ENCODE assay signal across 17 cellular contexts in the genomic region with DNA sequence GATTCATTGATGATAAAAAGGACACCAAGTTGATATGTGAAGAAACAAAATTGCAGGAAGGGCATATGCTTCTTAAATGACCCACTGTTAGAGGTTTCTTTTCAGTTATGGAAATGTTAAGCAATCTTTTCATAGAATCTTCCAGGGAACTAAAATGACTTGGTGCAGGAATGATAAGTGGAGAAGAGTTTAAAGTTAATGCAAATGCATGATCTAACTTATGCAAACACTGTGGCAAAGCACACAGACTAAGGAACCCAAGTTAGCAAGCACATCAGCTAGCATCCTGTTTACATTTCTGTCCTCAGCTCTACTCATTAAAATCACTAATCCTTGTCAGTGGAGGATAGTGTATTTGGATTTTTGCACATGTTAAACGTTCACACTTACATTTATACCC. TPM values are rescaled to one million over a fixed set of nuclear protein-coding genes. Genes with fewer than 3 reads are reported as not detected.
DNase-seq lines count a peak whose midpoint lies in the region; ATAC-seq and TF ChIP-seq lines count a peak whose summit lies in the region.
"Had no signal": no experiment of that assay in that cellular context is flagged by ENCODE, and none has a peak within 500 bp of the region (broad histone marks: within the 10 kb centered on the region; RNA-seq: fewer than 3 reads in every experiment).

No MANE protein-coding gene starts in this region.

- H3K27ac Mint-ChIP-seq in activated CD4-positive, alpha-beta memory T cell treated with anti-CD3 and anti-CD28 coated beads, Interleukin-2, amount 10 ng/mL, durations not matched to agents 7 days and 5 days = peak overlapping the region; percentile 56
- H3K27ac Mint-ChIP-seq in activated CD4-positive, alpha-beta memory T cell treated with anti-CD3 and anti-CD28 coated beads for 36 hours = no peak overlapping the region
- H3K27ac Mint-ChIP-seq in GM23338 = no peak overlapping the region
- no peak overlapping the region for H3K27ac Mint-ChIP-seq in Caco-2 (ENCODE audit: unreplicated experiment)
- H3K27ac Mint-ChIP-seq: activated naive CD4-positive, alpha-beta T cell treated with anti-CD3 and anti-CD28 coated beads, Interleukin-2, amount 50 U/mL, for 24 hours; stimulated activated naive B cell treated with anti-CD40 and anti-IgM and Interleukin-4, amounts not matched to agents 10 μg/mL and 1 μg/mL and 100 μg/mL, for 72 hours had no signal

- CTCF ChIA-PET in activated CD4-positive, alpha-beta memory T cell treated with anti-CD3 and anti-CD28 coated beads, Interleukin-2, amount 10 ng/mL, durations not matched to agents 7 days and 5 days (lab: Charles Lee) = interaction anchor here (0.6 to 1.5 kb wide), 5 partner anchors 11 to 85 kb away, joined by 3 to 8 read pairs (median 5); no protein-coding TSS in a partner anchor
- CTCF ChIA-PET in activated CD4-positive, alpha-beta memory T cell treated with anti-CD3 and anti-CD28 coated beads for 36 hours (lab: Charles Lee) = no interaction called here
- CTCF ChIA-PET in Caco-2 (lab: Charles Lee) = no interaction called here

- no peak for ATAC-seq in GM23338
- ATAC-seq: left lobe of liver; stimulated activated naive B cell treated with anti-CD40 and anti-IgM and Interleukin-4, amounts not matched to agents 10 μg/mL and 1 μg/mL and 100 μg/mL, for 72 hours had no signal

- TF ChIP-seq CTCF in GM23338 (conservative IDR thresholded peaks at IDR 0.05; ENCODE audit: low read depth in 2 of 2) (no peak), smooth muscle cell (IDR thresholded peaks at IDR 0.05; ENCODE audit: borderline replicate concordance, insufficient read depth, poor library complexity, severe bottlenecking) (no peak), Caco-2 (IDR thresholded peaks at IDR 0.05; ENCODE audit: insufficient read depth in 1 of 2, low read depth in 1 of 2, low read length in 1 of 2, severe bottlenecking in 1 of 2, unreplicated experiment in 1 of 2) (no peak)

- no peak overlapping the region for H3K23ac ChIP-seq in neuronal stem cell (ENCODE audit: low read depth, low read length, poor library complexity)

- no peak overlapping the region for H3K4me3 ChIP-seq in GM23338
- no peak overlapping the region for H3K4me3 ChIP-seq in smooth muscle cell
- H3K4me3 ChIP-seq in Caco-2 (ENCODE audit: low read depth, low read length) = no peak overlapping the region
- no peak overlapping the region for H3K4me3 ChIP-seq in neuronal stem cell (ENCODE audit: low read length in 2 of 2)

- no peaks in the 10 kb centered on the region for H3K36me3 ChIP-seq in GM23338 (ENCODE audit: insufficient read depth)
- H3K36me3 ChIP-seq in smooth muscle cell (ENCODE audit: low read depth) = no peaks in the 10 kb centered on the region
- H3K36me3 ChIP-seq in Caco-2 (ENCODE audit: control insufficient read depth, insufficient read depth, low read length) = no peaks in the 10 kb centered on the region; the same call in 1 of the 2 replicates
- H3K36me3 ChIP-seq in neuronal stem cell (replicated peaks in 1 of 2; ENCODE audit: control insufficient read depth in 2 of 2, insufficient read depth in 2 of 2, low read length in 2 of 2) = no peaks in the 10 kb centered on the region

- no peak overlapping the region for H3K14ac ChIP-seq in neuronal stem cell (ENCODE audit: low read length)

- no peak overlapping the region; the same call in 1 of the 2 replicates for H2AFZ ChIP-seq in GM23338
- no peak overlapping the region for H2AFZ ChIP-seq in smooth muscle cell (ENCODE audit: low read depth)
- H2AFZ ChIP-seq in neuronal stem cell (ENCODE audit: low read length) = no peak overlapping the region

- H3K9me3 ChIP-seq in smooth muscle cell (replicated peaks; ENCODE audit: low read depth) (no peaks in the 10 kb centered on the region), Caco-2 (no peaks in the 10 kb centered on the region), neuronal stem cell (replicated peaks in 1 of 2; ENCODE audit: control insufficient read depth in 2 of 2, insufficient read depth in 1 of 2, low read depth in 1 of 2, low read length in 2 of 2) (no peaks in the 10 kb centered on the region)

- no peaks in the 10 kb centered on the region for H3K36me3 Mint-ChIP-seq in activated CD4-positive, alpha-beta memory T cell treated with anti-CD3 and anti-CD28 coated beads, Interleukin-2, amount 10 ng/mL, durations not matched to agents 7 days and 5 days (ENCODE audit: low read depth)
- no peaks in the 10 kb centered on the region for H3K36me3 Mint-ChIP-seq in activated CD4-positive, alpha-beta memory T cell treated with anti-CD3 and anti-CD28 coated beads for 36 hours
- H3K36me3 Mint-ChIP-seq in GM23338 (ENCODE audit: low read depth) (no peaks in the 10 kb centered on the region; the same call in 2 of the 3 replicates), Caco-2 (ENCODE audit: insufficient read depth, unreplicated experiment) (no peaks in the 10 kb centered on the region)
- H3K36me3 Mint-ChIP-seq: activated naive CD4-positive, alpha-beta T cell treated with anti-CD3 and anti-CD28 coated beads, Interleukin-2, amount 50 U/mL, for 24 hours; stimulated activated naive B cell treated with anti-CD40 and anti-IgM and Interleukin-4, amounts not matched to agents 10 μg/mL and 1 μg/mL and 100 μg/mL, for 72 hours had no signal

- H2AK5ac ChIP-seq in neuronal stem cell (ENCODE audit: low read depth, low read length) = no peak overlapping the region

- DNase-seq in activated CD4-positive, alpha-beta memory T cell treated with anti-CD3 and anti-CD28 coated beads, Interleukin-2, amount 10 ng/mL, durations not matched to agents 7 days and 5 days = no peak
- DNase-seq in activated CD4-positive, alpha-beta memory T cell treated with anti-CD3 and anti-CD28 coated beads for 36 hours = no peak
- DNase-seq in GM23338 (ENCODE audit: low spot score) = no peak
- peak; percentile 73 for DNase-seq in NCI-H526 treated with DMSO at 0.1 percent for 48 hours (lab: John Stamatoyannopoulos, UW)
- DNase-seq in smooth muscle cell (lab: John Stamatoyannopoulos, UW; ENCODE audit: unreplicated experiment) = no peak
- no peak for DNase-seq in NCI-H2196 treated with DMSO at 0.1 percent for 48 hours (lab: John Stamatoyannopoulos, UW; ENCODE audit: unreplicated experiment)
- DNase-seq in Caco-2 = no peak
- DNase-seq in neuronal stem cell (ENCODE audit: low spot score) = no peak
- DNase-seq: activated CD4-positive, alpha-beta T cell treated with anti-CD3 and anti-CD28 coated beads, Interleukin-2, amount 50 U/mL, for 1 hour; occipital lobe; stimulated activated naive B cell treated with anti-CD40 and anti-IgM and Interleukin-4, amounts not matched to agents 10 μg/mL and 1 μg/mL and 100 μg/mL, for 72 hours had no signal

- H3K79me1 ChIP-seq in neuronal stem cell (ENCODE audit: low read depth, low read length) = no peaks in the 10 kb centered on the region

- no peak overlapping the region for H3K4me3 Mint-ChIP-seq in activated CD4-positive, alpha-beta memory T cell treated with anti-CD3 and anti-CD28 coated beads, Interleukin-2, amount 10 ng/mL, durations not matched to agents 7 days and 5 days
- H3K4me3 Mint-ChIP-seq in activated CD4-positive, alpha-beta memory T cell treated with anti-CD3 and anti-CD28 coated beads for 36 hours = no peak overlapping the region
- H3K4me3 Mint-ChIP-seq in GM23338 (no peak overlapping the region; the same call in 2 of the 3 replicates), Caco-2 (ENCODE audit: unreplicated experiment) (no peak overlapping the region)
- H3K4me3 Mint-ChIP-seq: activated naive CD4-positive, alpha-beta T cell treated with anti-CD3 and anti-CD28 coated beads, Interleukin-2, amount 50 U/mL, for 24 hours; stimulated activated naive B cell treated with anti-CD40 and anti-IgM and Interleukin-4, amounts not matched to agents 10 μg/mL and 1 μg/mL and 100 μg/mL, for 72 hours had no signal

- H3K4me2 ChIP-seq in GM23338 = no peak overlapping the region; the same call in 1 of the 2 replicates
- peak overlapping the region; percentile 8 for H3K4me2 ChIP-seq in smooth muscle cell
- H3K4me2 ChIP-seq in neuronal stem cell (ENCODE audit: insufficient read depth, low read length, poor library complexity, severe bottlenecking) = no peak overlapping the region

- no peak overlapping the region for H3K4ac ChIP-seq in neuronal stem cell (ENCODE audit: low read length)

- H3K79me2 ChIP-seq in GM23338 (replicated peaks; ENCODE audit: insufficient read depth) (no peaks in the 10 kb centered on the region), smooth muscle cell (ENCODE audit: low read depth) (no peaks in the 10 kb centered on the region)

- intact Hi-C loops in activated CD4-positive, alpha-beta memory T cell treated with anti-CD3 and anti-CD28 coated beads for 36 hours (cut with micrococcal nuclease) = no loop called here
- intact Hi-C loops in Caco-2 (cut with micrococcal nuclease; ENCODE audit: unreplicated experiment) = no loop called here

- H2BK15ac ChIP-seq in neuronal stem cell (ENCODE audit: low read length) = no peak overlapping the region

- peaks cover 24% of the 10 kb centered on the region for H3K4me1 ChIP-seq in GM23338 (ENCODE audit: insufficient read depth)
- no peaks in the 10 kb centered on the region for H3K4me1 ChIP-seq in smooth muscle cell (ENCODE audit: low read depth)
- H3K4me1 ChIP-seq in Caco-2 = no peaks in the 10 kb centered on the region
- H3K4me1 ChIP-seq in neuronal stem cell (ENCODE audit: control insufficient read depth in 2 of 2, insufficient read depth in 1 of 2, low read depth in 1 of 2, low read length in 2 of 2) = peaks cover 7 to 12% of the 10 kb centered on the region in 2 donors

- peak overlapping the region; percentile 8; the same call in 1 of the 2 replicates for H3K27ac ChIP-seq in GM23338 (ENCODE audit: low read depth)
- no peak overlapping the region for H3K27ac ChIP-seq in smooth muscle cell (ENCODE audit: low read depth)
- no peak overlapping the region for H3K27ac ChIP-seq in neuronal stem cell (replicated peaks; ENCODE audit: low read length)

- H3K9ac ChIP-seq in smooth muscle cell (ENCODE audit: low read depth) (no peak overlapping the region), neuronal stem cell (ENCODE audit: low read depth, low read length, poor library complexity) (no peak overlapping the region)

- peaks cover 13% of the 10 kb centered on the region for H3K4me1 Mint-ChIP-seq in activated CD4-positive, alpha-beta memory T cell treated with anti-CD3 and anti-CD28 coated beads, Interleukin-2, amount 10 ng/mL, durations not matched to agents 7 days and 5 days
- peaks cover 8% of the 10 kb centered on the region for H3K4me1 Mint-ChIP-seq in activated CD4-positive, alpha-beta memory T cell treated with anti-CD3 and anti-CD28 coated beads for 36 hours (ENCODE audit: low read depth)
- H3K4me1 Mint-ChIP-seq in GM23338 = peaks cover 27% of the 10 kb centered on the region
- H3K4me1 Mint-ChIP-seq in Caco-2 (ENCODE audit: low read depth, unreplicated experiment) = no peaks in the 10 kb centered on the region

- no peak overlapping the region for H2BK120ac ChIP-seq in neuronal stem cell (ENCODE audit: low read depth, low read length)

- H3K18ac ChIP-seq in neuronal stem cell (ENCODE audit: low read length) = no peak overlapping the region

- H4K20me1 ChIP-seq in GM23338 (replicated peaks; ENCODE audit: insufficient read depth) (no peaks in the 10 kb centered on the region), smooth muscle cell (ENCODE audit: low read depth) (no peaks in the 10 kb centered on the region)

- no peaks in the 10 kb centered on the region for H3K9me3 Mint-ChIP-seq in activated CD4-positive, alpha-beta memory T cell treated with anti-CD3 and anti-CD28 coated beads, Interleukin-2, amount 10 ng/mL, durations not matched to agents 7 days and 5 days
- no peaks in the 10 kb centered on the region for H3K9me3 Mint-ChIP-seq in activated CD4-positive, alpha-beta memory T cell treated with anti-CD3 and anti-CD28 coated beads for 36 hours
- H3K9me3 Mint-ChIP-seq in GM23338 (no peaks in the 10 kb centered on the region), Caco-2 (ENCODE audit: unreplicated experiment) (no peaks in the 10 kb centered on the region)
- H3K9me3 Mint-ChIP-seq: activated naive CD4-positive, alpha-beta T cell treated with anti-CD3 and anti-CD28 coated beads, Interleukin-2, amount 50 U/mL, for 24 hours; stimulated activated naive B cell treated with anti-CD40 and anti-IgM and Interleukin-4, amounts not matched to agents 10 μg/mL and 1 μg/mL and 100 μg/mL, for 72 hours had no signal

- POLR2A ChIA-PET in activated CD4-positive, alpha-beta memory T cell treated with anti-CD3 and anti-CD28 coated beads, Interleukin-2, amount 10 ng/mL, durations not matched to agents 7 days and 5 days (lab: Charles Lee) = interaction anchor here (1.0 kb wide), 1 partner anchor 15 kb away, joined by 3 read pairs; no protein-coding TSS in a partner anchor
- POLR2A ChIA-PET in activated CD4-positive, alpha-beta memory T cell treated with anti-CD3 and anti-CD28 coated beads for 36 hours (lab: Charles Lee) = no interaction called here
- POLR2A ChIA-PET in Caco-2 (lab: Charles Lee) = no interaction called here

- H3K27me3 Mint-ChIP-seq in activated CD4-positive, alpha-beta memory T cell treated with anti-CD3 and anti-CD28 coated beads, Interleukin-2, amount 10 ng/mL, durations not matched to agents 7 days and 5 days = no peaks in the 10 kb centered on the region
- no peaks in the 10 kb centered on the region for H3K27me3 Mint-ChIP-seq in activated CD4-positive, alpha-beta memory T cell treated with anti-CD3 and anti-CD28 coated beads for 36 hours
- H3K27me3 Mint-ChIP-seq in GM23338 (ENCODE audit: insufficient read depth, low read depth, poor library complexity) (peaks cover 9% of the 10 kb centered on the region), Caco-2 (ENCODE audit: insufficient read depth, unreplicated experiment) (no peaks in the 10 kb centered on the region)
- H3K27me3 Mint-ChIP-seq: activated naive CD4-positive, alpha-beta T cell treated with anti-CD3 and anti-CD28 coated beads, Interleukin-2, amount 50 U/mL, for 24 hours; stimulated activated naive B cell treated with anti-CD40 and anti-IgM and Interleukin-4, amounts not matched to agents 10 μg/mL and 1 μg/mL and 100 μg/mL, for 72 hours had no signal

- no peak overlapping the region for H4K8ac ChIP-seq in neuronal stem cell (ENCODE audit: low read depth, low read length)

- no peaks in the 10 kb centered on the region for H3K27me3 ChIP-seq in GM23338 (ENCODE audit: insufficient read depth)
- no peaks in the 10 kb centered on the region for H3K27me3 ChIP-seq in smooth muscle cell (ENCODE audit: low read depth)
- no peaks in the 10 kb centered on the region for H3K27me3 ChIP-seq in Caco-2 (replicated peaks; ENCODE audit: control insufficient read depth, insufficient read depth, low read length)
- peaks cover 0 to 4% (median 0%) of the 10 kb centered on the region in 3 experiments for H3K27me3 ChIP-seq in neuronal stem cell (ENCODE audit: control insufficient read depth in 3 of 3, insufficient read depth in 3 of 3, low read depth in 1 of 3, low read length in 3 of 3)

- no peak overlapping the region for H4K91ac ChIP-seq in neuronal stem cell (ENCODE audit: low read depth, low read length, poor library complexity)

- no peak overlapping the region for H2BK5ac ChIP-seq in neuronal stem cell (ENCODE audit: low read length)

- H2BK12ac ChIP-seq in neuronal stem cell (ENCODE audit: low read length) = no peak overlapping the region

- no TSS peak for BruUV-seq in Caco-2 (replicated peaks; lab: Mats Ljungman, UMichigan)

- no peaks in the 10 kb centered on the region for H3K9me2 ChIP-seq in GM23338 (ENCODE audit: insufficient read depth)

- 12% methylated on average over 1 of the region's 1 CpG for WGBS in smooth muscle cell (ENCODE audit: low lambda C conversion rate)
- no CpG with 5 or more reads among the region's 1 CpG for WGBS in neuronal stem cell (ENCODE audit: extremely low coverage in 2 of 2, insufficient read length in 2 of 2, insufficient replicate concordance in 1 of 2), 2 donors

- H3F3A ChIP-seq in GM23338 (replicated peaks; ENCODE audit: low read depth) (no peaks in the 10 kb centered on the region), smooth muscle cell (ENCODE audit: low read depth) (no peaks in the 10 kb centered on the region)

RNA-seq across cellular contexts. Expression of gene CLCN1, which starts 9.3 kb away (rescaled TPM):
- total RNA-seq in activated CD4-positive, alpha-beta memory T cell treated with anti-CD3 and anti-CD28 coated beads, Interleukin-2, amount 10 ng/mL, durations not matched to agents 7 days and 5 days = under 1 TPM in 1 of 2 experiments, not detected in 1; 0.10 TPM
- under 1 TPM in 1 of 2 experiments, not detected in 1; 0.17 TPM for total RNA-seq in activated CD4-positive, alpha-beta memory T cell treated with anti-CD3 and anti-CD28 coated beads for 36 hours
- total RNA-seq in GM23338 (2014; rRNA removed; shearing (Covaris generic)) = 0.23 and 0.38 TPM in 2 replicates
- polyA plus RNA-seq in GM23338 (2016; fragmentation: Nextera tagmentation; extraction: Ambion mirVana) = 0.43 and 0.48 TPM in 2 replicates
- total RNA-seq in smooth muscle cell = not detected in 2 replicates
- not detected in 2 replicates for polyA plus RNA-seq in smooth muscle cell
- 1.8 and 1.9 TPM in 2 replicates for total RNA-seq in Caco-2 (2022)
- 0.03 TPM for polyA plus RNA-seq in neuronal stem cell (2013, experiment 1 of 2)
- 0.04 TPM for polyA plus RNA-seq in neuronal stem cell (2013, experiment 2 of 2)
- total RNA-seq: left lobe of liver, MCF 10A, SK-MEL-5 had no signal
- polyA plus RNA-seq: AG04450 had no signal

RNA-seq across cellular contexts. Expression of gene CASP2, which starts 37.1 kb away (rescaled TPM):
- total RNA-seq in activated CD4-positive, alpha-beta memory T cell treated with anti-CD3 and anti-CD28 coated beads, Interleukin-2, amount 10 ng/mL, durations not matched to agents 7 days and 5 days = 100 to 1,000 TPM; 117 to 122 TPM
- 100 to 1,000 TPM; 117 to 129 TPM for total RNA-seq in activated CD4-positive, alpha-beta memory T cell treated with anti-CD3 and anti-CD28 coated beads for 36 hours
- total RNA-seq in GM23338 (2014; rRNA removed; shearing (Covaris generic)) = 15.7 and 21.8 TPM in 2 replicates
- polyA plus RNA-seq in GM23338 (2016; fragmentation: Nextera tagmentation; extraction: Ambion mirVana) = 13.7 and 17.7 TPM in 2 replicates
- 13.4 and 22.0 TPM in 2 replicates for total RNA-seq in smooth muscle cell
- 8.1 and 10.7 TPM in 2 replicates for polyA plus RNA-seq in smooth muscle cell
- 51.7 and 62.0 TPM in 2 replicates for total RNA-seq in Caco-2 (2022)
- 20.7 TPM for polyA plus RNA-seq in neuronal stem cell (2013, experiment 1 of 2)
- 21.7 TPM for polyA plus RNA-seq in neuronal stem cell (2013, experiment 2 of 2)

RNA-seq across cellular contexts. Expression of gene FAM131B, which starts 37.3 kb away (rescaled TPM):
- total RNA-seq in activated CD4-positive, alpha-beta memory T cell treated with anti-CD3 and anti-CD28 coated beads, Interleukin-2, amount 10 ng/mL, durations not matched to agents 7 days and 5 days = 1 to 10 TPM; 1.2 TPM
- total RNA-seq in activated CD4-positive, alpha-beta memory T cell treated with anti-CD3 and anti-CD28 coated beads for 36 hours = 1 to 10 TPM; 1.9 to 2.3 TPM
- total RNA-seq in GM23338 (2014; rRNA removed; shearing (Covaris generic)) = 28.8 and 30.2 TPM in 2 replicates
- polyA plus RNA-seq in GM23338 (2016; fragmentation: Nextera tagmentation; extraction: Ambion mirVana) (4.7 and 5.4 TPM in 2 replicates), smooth muscle cell (0.03 TPM in 1 of 2 replicates, not detected in the other)
- total RNA-seq in smooth muscle cell (0.09 and 0.31 TPM in 2 replicates), Caco-2 (2022) (20.2 and 22.3 TPM in 2 replicates)
- 27.3 TPM for polyA plus RNA-seq in neuronal stem cell (2013, experiment 1 of 2)
- 26.2 TPM for polyA plus RNA-seq in neuronal stem cell (2013, experiment 2 of 2)
- total RNA-seq: SK-MEL-5 had no signal

RNA-seq across cellular contexts. Expression of gene TMEM139, which starts 40.5 kb away (rescaled TPM):
- under 1 TPM; 0.48 to 0.73 TPM for total RNA-seq in activated CD4-positive, alpha-beta memory T cell treated with anti-CD3 and anti-CD28 coated beads, Interleukin-2, amount 10 ng/mL, durations not matched to agents 7 days and 5 days
- total RNA-seq in activated CD4-positive, alpha-beta memory T cell treated with anti-CD3 and anti-CD28 coated beads for 36 hours = under 1 TPM; 0.29 to 0.70 TPM
- total RNA-seq in GM23338 (2014; rRNA removed; shearing (Covaris generic)) = 2.3 and 3.6 TPM in 2 replicates
- 1.7 and 3.3 TPM in 2 replicates for polyA plus RNA-seq in GM23338 (2016; fragmentation: Nextera tagmentation; extraction: Ambion mirVana)
- total RNA-seq in smooth muscle cell = 0.99 and 9.1 TPM in 2 replicates
- polyA plus RNA-seq in smooth muscle cell = 0.93 and 4.0 TPM in 2 replicates
- total RNA-seq in Caco-2 (2022) = 19.1 and 26.2 TPM in 2 replicates
- 4.3 TPM for polyA plus RNA-seq in neuronal stem cell (2013, experiment 1 of 2)
- polyA plus RNA-seq in neuronal stem cell (2013, experiment 2 of 2) = 4.0 TPM
- total RNA-seq: frontal cortex, SK-MEL-5 had no signal
- polyA plus RNA-seq: AG04450 had no signal

RNA-seq across cellular contexts. Expression of gene ZYX, which starts 55.9 kb away (rescaled TPM):
- 100 to 1,000 TPM; 235 to 249 TPM for total RNA-seq in activated CD4-positive, alpha-beta memory T cell treated with anti-CD3 and anti-CD28 coated beads, Interleukin-2, amount 10 ng/mL, durations not matched to agents 7 days and 5 days
- 100 to 1,000 TPM; 137 to 140 TPM for total RNA-seq in activated CD4-positive, alpha-beta memory T cell treated with anti-CD3 and anti-CD28 coated beads for 36 hours
- 132 and 141 TPM in 2 replicates for total RNA-seq in GM23338 (2014; rRNA removed; shearing (Covaris generic))
- polyA plus RNA-seq in GM23338 (2016; fragmentation: Nextera tagmentation; extraction: Ambion mirVana) (108 and 111 TPM in 2 replicates), smooth muscle cell (322 and 354 TPM in 2 replicates)
- total RNA-seq in smooth muscle cell (52.2 and 71.1 TPM in 2 replicates), Caco-2 (2022) (147 and 160 TPM in 2 replicates)
- polyA plus RNA-seq in neuronal stem cell (2013, experiment 1 of 2) = 85.0 TPM
- 85.7 TPM for polyA plus RNA-seq in neuronal stem cell (2013, experiment 2 of 2)
